Comparison of ENCODE assay signal across 17 cellular contexts in the genomic region with DNA sequence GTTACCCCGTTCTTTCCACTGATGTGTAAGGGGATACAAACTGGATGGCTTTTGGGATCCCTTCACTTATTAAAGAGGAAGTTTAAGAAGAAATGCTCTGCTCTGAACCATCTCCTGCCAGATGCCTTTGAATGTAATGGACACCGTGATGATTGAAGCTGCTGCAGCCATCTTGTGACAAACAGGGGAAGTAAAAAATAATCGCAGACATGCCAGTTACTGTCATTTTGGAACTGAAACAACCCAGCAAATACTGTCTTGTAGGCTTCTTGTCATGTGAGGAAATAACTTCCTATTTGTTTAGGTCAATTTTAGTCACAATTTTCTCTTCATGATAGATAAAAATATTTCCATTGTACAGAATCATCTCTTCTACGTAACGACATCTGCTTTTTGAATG.
DNase-seq lines count a peak whose midpoint lies in the region; ATAC-seq and TF ChIP-seq lines count a peak whose summit lies in the region.
"Had no signal": no experiment of that assay in that cellular context is flagged by ENCODE, and none has a peak within 500 bp of the region (broad histone marks: within the 10 kb centered on the region; RNA-seq: fewer than 3 reads in every experiment).

No MANE protein-coding gene starts in this region.

- intact Hi-C loops in upper lobe of right lung (cut with DNase I) (no loop called here), transverse colon (cut with DNase I; ENCODE audit: low total_unique reads) (no loop called here)

- in situ Hi-C loops in transverse colon (cut with MboI; ENCODE audit: low pct_ligation_motif_present in 1 of 4, low pct_unique_long_range_greater_than_20kb in 1 of 4, low sequenced_read_pairs in 3 of 4), result no loop called here

- WGBS in transverse colon (ENCODE audit: low coverage in 1 of 2), 2 donors, result 83 to 85% methylated on average over 5 of the region's 5 CpGs

- no peak overlapping the region for H3K4me3 ChIP-seq in GM12865 (ENCODE audit: low read depth, low read length)
- H3K4me3 ChIP-seq in upper lobe of right lung, result no peak overlapping the region
- H3K4me3 ChIP-seq in transverse colon, result no peak overlapping the region
- H3K4me3 ChIP-seq: A549, sigmoid colon had no signal

- TF ChIP-seq CTCF in GM12865 (IDR thresholded peaks at IDR 0.05; ENCODE audit: insufficient read depth, low read depth, low read length, missing control alignments) (no peak), upper lobe of right lung (IDR thresholded peaks at IDR 0.05) (no peak), transverse colon (IDR thresholded peaks at IDR 0.05) (no peak)

- TF ChIP-seq EP300 in transverse colon (IDR thresholded peaks at IDR 0.05; ENCODE audit: low read depth), result no peak

- no peaks in the 10 kb centered on the region for H3K27me3 ChIP-seq in upper lobe of right lung
- H3K27me3 ChIP-seq in transverse colon, result no peaks in the 10 kb centered on the region
- H3K27me3 ChIP-seq: sigmoid colon had no signal

- H3K27ac ChIP-seq in upper lobe of right lung, result no peak overlapping the region
- no peak overlapping the region for H3K27ac ChIP-seq in transverse colon
- H3K27ac ChIP-seq: A549, sigmoid colon had no signal

- no peaks in the 10 kb centered on the region for H3K36me3 ChIP-seq in upper lobe of right lung
- H3K36me3 ChIP-seq in transverse colon, result no peaks in the 10 kb centered on the region
- H3K36me3 ChIP-seq: sigmoid colon had no signal

- peak; percentile 64 for ATAC-seq in GM19372 (IDR thresholded peaks at IDR 0.05; ENCODE audit: low read depth, unreplicated experiment)
- ATAC-seq in HG02642 (IDR thresholded peaks at IDR 0.05; ENCODE audit: poor library complexity, unreplicated experiment), result peak; percentile 67
- peak; percentile 65 for ATAC-seq in HG03469 (IDR thresholded peaks at IDR 0.05; ENCODE audit: unreplicated experiment)
- ATAC-seq in GM21825 (IDR thresholded peaks at IDR 0.05; ENCODE audit: unreplicated experiment), result no peak
- no peak for ATAC-seq in upper lobe of right lung
- ATAC-seq: A549; CD8-positive, alpha-beta T cell had no signal

- no peaks in the 10 kb centered on the region for H3K9me3 ChIP-seq in upper lobe of right lung
- no peaks in the 10 kb centered on the region for H3K9me3 ChIP-seq in transverse colon
- H3K9me3 ChIP-seq: sigmoid colon had no signal

- peak; percentile 43 for DNase-seq in GM12865 (ENCODE audit: low read depth)
- no peak for DNase-seq in upper lobe of right lung
- DNase-seq in SK-N-DZ (ENCODE audit: low spot score), result no peak
- no peak for DNase-seq in transverse colon
- DNase-seq: activated naive CD4-positive, alpha-beta T cell; CD8-positive, alpha-beta T cell; head of caudate nucleus; NCI-H1105; NCI-H226; nucleus accumbens; sigmoid colon; stimulated activated CD4-positive, alpha-beta T cell treated with anti-CD3 and anti-CD28 coated beads, Interleukin-4, amount 100 ng/mL, for 24 hours had no signal

- no peak for TF ChIP-seq POLR2A in transverse colon (IDR thresholded peaks at IDR 0.05)

- H3K4me1 ChIP-seq in upper lobe of right lung (no peaks in the 10 kb centered on the region), transverse colon (no peaks in the 10 kb centered on the region)
- H3K4me1 ChIP-seq: sigmoid colon had no signal

Comparison
In these comparisons a context has a peak if more than half of its experiments do, and no peak if none do; other contexts are left out.
1. ATAC-seq: peak in GM19372 (single experiment), HG02642 (single experiment) and HG03469 (single experiment); none in GM21825 (single experiment) and upper lobe of right lung (single experiment).